Comparison of ENCODE assay signal across 14 cellular contexts in the genomic region with DNA sequence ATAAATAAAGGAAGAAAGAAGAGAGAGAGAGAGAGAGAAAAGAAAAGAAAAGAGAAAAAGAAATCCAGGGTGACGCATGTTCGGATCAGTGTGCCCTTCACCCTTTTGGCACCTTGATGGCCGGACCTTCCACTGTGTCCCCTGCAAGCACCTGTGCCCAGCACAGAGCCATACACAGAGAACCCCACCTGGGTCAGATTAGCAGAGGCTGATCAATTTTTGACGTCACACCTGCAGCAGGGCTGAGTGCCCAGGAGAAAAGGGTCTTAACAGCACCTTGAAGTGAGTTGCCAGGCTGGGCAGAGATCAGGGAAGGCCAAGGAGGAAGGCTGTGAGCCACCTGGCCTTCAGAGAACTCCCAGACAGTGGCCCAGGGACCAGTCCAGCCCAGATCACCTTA.
"Had no signal": no experiment of that assay in that cellular context is flagged by ENCODE, and none has a peak within 500 bp of the region (broad histone marks: within the 10 kb centered on the region; RNA-seq: fewer than 3 reads in every experiment).

No MANE protein-coding gene starts in this region.

- ATAC-seq: activated T-cell treated with anti-CD3 and anti-CD28 coated beads, Interleukin-2, amount 50 U/mL, for 4 hours; heart left ventricle; left lobe of liver; right lobe of liver; stimulated activated memory B cell treated with anti-CD40 and anti-IgM and Interleukin-4, amounts not matched to agents 10 μg/mL and 1 μg/mL and 100 μg/mL, for 72 hours; upper lobe of right lung had no signal

- H3K4me3 Mint-ChIP-seq: activated naive CD8-positive, alpha-beta T cell treated with anti-CD3 and anti-CD28 coated beads, Interleukin-2, amount 10 ng/mL, durations not matched to agents 7 days and 5 days; activated T-cell treated with anti-CD3 and anti-CD28 coated beads, Interleukin-2, amount 50 U/mL, for 4 hours; neural crest cell; stimulated activated memory B cell treated with anti-CD40 and anti-IgM and Interleukin-4, amounts not matched to agents 10 μg/mL and 1 μg/mL and 100 μg/mL, for 72 hours had no signal

- H3K4me1 ChIP-seq: right lobe of liver had no signal

- H3K36me3 Mint-ChIP-seq: activated naive CD8-positive, alpha-beta T cell treated with anti-CD3 and anti-CD28 coated beads, Interleukin-2, amount 10 ng/mL, durations not matched to agents 7 days and 5 days; stimulated activated memory B cell treated with anti-CD40 and anti-IgM and Interleukin-4, amounts not matched to agents 10 μg/mL and 1 μg/mL and 100 μg/mL, for 72 hours had no signal

- DNase-seq: activated CD4-positive, alpha-beta T cell treated with anti-CD3 and anti-CD28 coated beads for 1 hour; activated CD4-positive, alpha-beta T cell treated with anti-CD3 and anti-CD28 coated beads, Interleukin-2, amount 50 U/mL, for 48 hours; activated naive CD8-positive, alpha-beta T cell treated with anti-CD3 and anti-CD28 coated beads, Interleukin-2, amount 10 ng/mL, durations not matched to agents 7 days and 5 days; activated T-cell treated with anti-CD3 and anti-CD28 coated beads, Interleukin-2, amount 50 U/mL, for 4 hours; effector CD4-positive, alpha-beta T cell; foreskin melanocyte; heart left ventricle; mesenchymal stem cell; right lobe of liver; T-helper 2 cell; upper lobe of right lung had no signal

- H3K27ac ChIP-seq: right lobe of liver, upper lobe of right lung had no signal

- H3K27me3 ChIP-seq: heart left ventricle, right lobe of liver, upper lobe of right lung had no signal

- H3K4me3 ChIP-seq: heart left ventricle, right lobe of liver, upper lobe of right lung had no signal

- H3K36me3 ChIP-seq: heart left ventricle, right lobe of liver, upper lobe of right lung had no signal

- H3K27ac Mint-ChIP-seq: activated naive CD8-positive, alpha-beta T cell treated with anti-CD3 and anti-CD28 coated beads, Interleukin-2, amount 10 ng/mL, durations not matched to agents 7 days and 5 days; stimulated activated memory B cell treated with anti-CD40 and anti-IgM and Interleukin-4, amounts not matched to agents 10 μg/mL and 1 μg/mL and 100 μg/mL, for 72 hours had no signal

- H3K9me3 Mint-ChIP-seq: activated naive CD8-positive, alpha-beta T cell treated with anti-CD3 and anti-CD28 coated beads, Interleukin-2, amount 10 ng/mL, durations not matched to agents 7 days and 5 days; activated T-cell treated with anti-CD3 and anti-CD28 coated beads, Interleukin-2, amount 50 U/mL, for 4 hours; neural crest cell; stimulated activated memory B cell treated with anti-CD40 and anti-IgM and Interleukin-4, amounts not matched to agents 10 μg/mL and 1 μg/mL and 100 μg/mL, for 72 hours had no signal

- H3K9me3 ChIP-seq: heart left ventricle, right lobe of liver, upper lobe of right lung had no signal
